ENCODE assay signal across 17 cellular contexts in genomic region chr17:56441331-56441730, GRCh38.
DNase-seq lines count a peak whose midpoint lies in the region; TF ChIP-seq lines count a peak whose summit lies in the region.
"Had no signal": no experiment of that assay in that cellular context is flagged by ENCODE, and none has a peak within 500 bp of the region (broad histone marks: within the 10 kb centered on the region; RNA-seq: fewer than 3 reads in every experiment).

No MANE protein-coding gene starts in this region.

- H3K56ac ChIP-seq in mesendoderm (ENCODE audit: low read length), result no peak overlapping the region

- H3K27me3 ChIP-seq in mesendoderm (ENCODE audit: insufficient read depth, low read length, poor library complexity), result no peaks in the 10 kb centered on the region
- H3K27me3 ChIP-seq in suprapubic skin, result no peaks in the 10 kb centered on the region
- H3K27me3 ChIP-seq: right lobe of liver had no signal

- H3K36me3 ChIP-seq in mesendoderm (ENCODE audit: control insufficient read depth, insufficient read depth, low read length) (no peaks in the 10 kb centered on the region), suprapubic skin (no peaks in the 10 kb centered on the region)
- H3K36me3 ChIP-seq: right lobe of liver had no signal

- H3K9me3 Mint-ChIP-seq in HFFc6, result no peaks in the 10 kb centered on the region
- H3K9me3 Mint-ChIP-seq: type B pancreatic cell had no signal

- DNase-seq in AG08396 (ENCODE audit: low spot score), result peak; percentile 27
- DNase-seq in HFFc6, result peak; percentile 82
- DNase-seq in astrocyte of the hippocampus (ENCODE audit: low read depth, low spot score), result peak; percentile 54
- DNase-seq in mesendoderm, result peak; percentile 21
- no peak for DNase-seq in suprapubic skin (ENCODE audit: low spot score in 2 of 2)
- DNase-seq in NCI-H2196 (lab: John Stamatoyannopoulos, UW; ENCODE audit: unreplicated experiment), result no peak
- no peak for DNase-seq in MV-4-11 (lab: John Stamatoyannopoulos, UW)
- DNase-seq in NCI-H146 treated with DMSO at 0.1 percent for 48 hours (lab: John Stamatoyannopoulos, UW; ENCODE audit: unreplicated experiment), result no peak
- DNase-seq: activated CD8-positive, alpha-beta T cell treated with anti-CD3 and anti-CD28 coated beads, Interleukin-2, amount 10 ng/mL, durations not matched to agents 7 days and 5 days; activated effector memory CD4-positive, alpha-beta T cell treated with anti-CD3 and anti-CD28 coated beads, Interleukin-2, amount 50 U/mL, for 16 hours; DMS79 treated with DMSO at 0.1 percent for 48 hours; effector CD8-positive, alpha-beta T cell; NCI-H1092 treated with DMSO at 0.1 percent for 48 hours; NK-92 treated with Interleukin-12 subunit alpha and Interleukin-12 subunit beta, amount 100 ng/mL, for 24 hours; right lobe of liver had no signal

- no peak overlapping the region for H3K23ac ChIP-seq in mesendoderm (ENCODE audit: low read length)

- no peak overlapping the region for H3K4me2 ChIP-seq in mesendoderm (ENCODE audit: low read length)

- no peak overlapping the region for H3K9ac ChIP-seq in mesendoderm (ENCODE audit: low read length)

- no peaks in the 10 kb centered on the region for H3K79me2 ChIP-seq in mesendoderm (ENCODE audit: control insufficient read depth, insufficient read depth, low read length)

- H3K4me1 ChIP-seq in mesendoderm (ENCODE audit: control insufficient read depth, low read depth, low read length) (peaks cover 3% of the 10 kb centered on the region), suprapubic skin (peaks cover 6% of the 10 kb centered on the region)
- H3K4me1 ChIP-seq: right lobe of liver had no signal

- no peak overlapping the region for H2BK120ac ChIP-seq in mesendoderm (ENCODE audit: low read depth, low read length)

- no peak overlapping the region for H3K18ac ChIP-seq in mesendoderm (ENCODE audit: low read length)

- H4K8ac ChIP-seq in mesendoderm (ENCODE audit: low read depth, low read length), result no peak overlapping the region

- WGBS in mesendoderm (ENCODE audit: extremely low coverage, insufficient coverage, low lambda C conversion rate), result no CpG with 5 or more reads among the region's 3 CpGs
- WGBS in suprapubic skin, result 26% methylated on average over 3 of the region's 3 CpGs

- no peak for TF ChIP-seq EP300 in suprapubic skin (IDR thresholded peaks at IDR 0.05)

- peaks cover 67% of the 10 kb centered on the region for H3K4me1 Mint-ChIP-seq in HFFc6 (ENCODE audit: low read depth)

- H4K5ac ChIP-seq in mesendoderm (ENCODE audit: low read length), result no peak overlapping the region

- H2AK5ac ChIP-seq in mesendoderm (ENCODE audit: low read length), result no peak overlapping the region

- H3K27ac Mint-ChIP-seq in HFFc6, result peak overlapping the region; percentile 53
- H3K27ac Mint-ChIP-seq: activated CD8-positive, alpha-beta T cell treated with anti-CD3 and anti-CD28 coated beads, Interleukin-2, amount 10 ng/mL, durations not matched to agents 7 days and 5 days had no signal

- no peaks in the 10 kb centered on the region for H3K9me3 ChIP-seq in suprapubic skin
- H3K9me3 ChIP-seq: right lobe of liver had no signal

- H2BK5ac ChIP-seq in mesendoderm (ENCODE audit: low read length), result no peak overlapping the region

- H2BK15ac ChIP-seq in mesendoderm (replicated peaks; ENCODE audit: low read depth), result no peak overlapping the region

- H3K27ac ChIP-seq in mesendoderm (ENCODE audit: low read depth, low read length) (no peak overlapping the region), suprapubic skin (no peak overlapping the region)
- H3K27ac ChIP-seq: C4-2B, right lobe of liver had no signal

- TF ChIP-seq CTCF in HFFc6 (IDR thresholded peaks at IDR 0.05), result no peak
- no peak for TF ChIP-seq CTCF in suprapubic skin (IDR thresholded peaks at IDR 0.05)

- TF ChIP-seq POLR2A in suprapubic skin (IDR thresholded peaks at IDR 0.05), result no peak

- no peaks in the 10 kb centered on the region for H3K27me3 Mint-ChIP-seq in HFFc6 (ENCODE audit: insufficient read depth)

- peaks cover 4% of the 10 kb centered on the region; the same call in 1 of the 2 replicates for H3K36me3 Mint-ChIP-seq in HFFc6 (ENCODE audit: low read depth)
- H3K36me3 Mint-ChIP-seq: type B pancreatic cell had no signal

- no peak overlapping the region for H3K4ac ChIP-seq in mesendoderm (ENCODE audit: low read depth, low read length)

- H3K79me1 ChIP-seq in mesendoderm (ENCODE audit: low read length), result no peaks in the 10 kb centered on the region

- no peak overlapping the region for H3K4me3 ChIP-seq in mesendoderm (ENCODE audit: low read length)
- no peak overlapping the region for H3K4me3 ChIP-seq in suprapubic skin
- H3K4me3 ChIP-seq: right lobe of liver had no signal

- H3K4me3 Mint-ChIP-seq in HFFc6, result peak overlapping the region; percentile 84
- H3K4me3 Mint-ChIP-seq: activated CD8-positive, alpha-beta T cell treated with anti-CD3 and anti-CD28 coated beads, Interleukin-2, amount 10 ng/mL, durations not matched to agents 7 days and 5 days; type B pancreatic cell had no signal

Comparison
In these comparisons a context has a peak if more than half of its experiments do, and no peak if none do; other contexts are left out.
1. DNase-seq: peak in AG08396 (single experiment), HFFc6 (single experiment), astrocyte of the hippocampus (single experiment) and mesendoderm (single experiment); none in suprapubic skin (0 of 2), NCI-H2196 (single experiment), MV-4-11 (single experiment) and NCI-H146 treated with DMSO at 0.1 percent for 48 hours (single experiment).